ENCODE assay signal across 27 cellular contexts in genomic region chr12:4892418-4892817, GRCh38. TPM values are rescaled to one million over a fixed set of nuclear protein-coding genes. Genes with fewer than 3 reads are reported as not detected.
DNase-seq lines count a peak whose midpoint lies in the region; ATAC-seq, FAIRE-seq and TF ChIP-seq lines count a peak whose summit lies in the region.
"Had no signal": no experiment of that assay in that cellular context is flagged by ENCODE, and none has a peak within 500 bp of the region (broad histone marks: within the 10 kb centered on the region; RNA-seq: fewer than 3 reads in every experiment).

No MANE protein-coding gene starts in this region.

- no peak overlapping the region for H3K27ac Mint-ChIP-seq in activated CD4-positive, alpha-beta T cell treated with anti-CD3 and anti-CD28 coated beads, Interleukin-2, amount 10 ng/mL, durations not matched to agents 24 days and 14 days
- H3K27ac Mint-ChIP-seq in CD4-positive, alpha-beta T cell: no peak overlapping the region
- H3K27ac Mint-ChIP-seq: B cell; CD4-positive, alpha-beta memory T cell; CD8-positive, alpha-beta memory T cell had no signal

- no peak overlapping the region for H3K4me3 Mint-ChIP-seq in activated CD4-positive, alpha-beta T cell treated with anti-CD3 and anti-CD28 coated beads, Interleukin-2, amount 10 ng/mL, durations not matched to agents 24 days and 14 days
- H3K4me3 Mint-ChIP-seq in CD4-positive, alpha-beta T cell: no peak overlapping the region
- H3K4me3 Mint-ChIP-seq: B cell; CD4-positive, alpha-beta memory T cell; CD8-positive, alpha-beta memory T cell had no signal

- H3K36me3 ChIP-seq in mucosa of descending colon (ENCODE audit: low read depth): no peaks in the 10 kb centered on the region
- H3K36me3 ChIP-seq: BLaER1 treated with 17β-estradiol and CSF1 and Interleukin-3, amounts not matched to agents 10 nM and 100 nM had no signal

- H3K4me1 ChIP-seq in mucosa of descending colon (ENCODE audit: low read depth): no peaks in the 10 kb centered on the region
- H3K4me1 ChIP-seq: A549; BLaER1 treated with 17β-estradiol and CSF1 and Interleukin-3, amounts not matched to agents 10 nM and 100 nM had no signal

- H3K9me3 Mint-ChIP-seq in activated CD4-positive, alpha-beta T cell treated with anti-CD3 and anti-CD28 coated beads, Interleukin-2, amount 10 ng/mL, durations not matched to agents 24 days and 14 days: no peaks in the 10 kb centered on the region
- no peaks in the 10 kb centered on the region for H3K9me3 Mint-ChIP-seq in CD4-positive, alpha-beta T cell
- H3K9me3 Mint-ChIP-seq: CD4-positive, alpha-beta memory T cell; CD8-positive, alpha-beta memory T cell had no signal

- H3K27me3 ChIP-seq in CD4-positive, alpha-beta T cell (ENCODE audit: control insufficient read depth, insufficient read depth, low read length): no peaks in the 10 kb centered on the region
- H3K27me3 ChIP-seq: BLaER1 treated with 17β-estradiol and CSF1 and Interleukin-3, amounts not matched to agents 10 nM and 100 nM had no signal

- H3K36me3 Mint-ChIP-seq in activated CD4-positive, alpha-beta T cell treated with anti-CD3 and anti-CD28 coated beads, Interleukin-2, amount 10 ng/mL, durations not matched to agents 24 days and 14 days (ENCODE audit: low read depth): no peaks in the 10 kb centered on the region
- no peaks in the 10 kb centered on the region for H3K36me3 Mint-ChIP-seq in CD4-positive, alpha-beta T cell (ENCODE audit: low read depth)
- H3K36me3 Mint-ChIP-seq: CD4-positive, alpha-beta memory T cell; CD8-positive, alpha-beta memory T cell had no signal

- H3K27me3 Mint-ChIP-seq in activated CD4-positive, alpha-beta T cell treated with anti-CD3 and anti-CD28 coated beads, Interleukin-2, amount 10 ng/mL, durations not matched to agents 24 days and 14 days: peaks cover 35% of the 10 kb centered on the region
- peaks cover 39% of the 10 kb centered on the region for H3K27me3 Mint-ChIP-seq in CD4-positive, alpha-beta T cell

- ATAC-seq in mucosa of descending colon (peak; percentile 43), HG03045 (IDR thresholded peaks at IDR 0.05; ENCODE audit: unreplicated experiment) (no peak)
- ATAC-seq in CD4-positive, alpha-beta T cell (ENCODE audit: poor library complexity): no peak
- ATAC-seq: A549, GM12878 had no signal

- H3K4me3 ChIP-seq in mucosa of descending colon: no peak overlapping the region
- H3K4me3 ChIP-seq: A549; BLaER1 treated with 17β-estradiol and CSF1 and Interleukin-3, amounts not matched to agents 10 nM and 100 nM; GM12878 had no signal

- H3K4me1 Mint-ChIP-seq in activated CD4-positive, alpha-beta T cell treated with anti-CD3 and anti-CD28 coated beads, Interleukin-2, amount 10 ng/mL, durations not matched to agents 24 days and 14 days: no peaks in the 10 kb centered on the region
- H3K4me1 Mint-ChIP-seq in CD4-positive, alpha-beta T cell (ENCODE audit: low read depth): no peaks in the 10 kb centered on the region
- H3K4me1 Mint-ChIP-seq: B cell; CD4-positive, alpha-beta memory T cell; CD8-positive, alpha-beta memory T cell had no signal

- DNase-seq in activated CD4-positive, alpha-beta T cell treated with anti-CD3 and anti-CD28 coated beads, Interleukin-2, amount 10 ng/mL, durations not matched to agents 24 days and 14 days: peak; percentile 37
- DNase-seq in activated CD4-positive, alpha-beta T cell treated with anti-CD3 and anti-CD28 coated beads for 1 hour: no peak
- DNase-seq in mucosa of descending colon: no peak
- DNase-seq in urothelium cell line (ENCODE audit: low spot score): no peak
- DNase-seq in CD4-positive, alpha-beta T cell: no peak
- DNase-seq: AML-193; CD4-positive, alpha-beta memory T cell; CD8-positive, alpha-beta memory T cell; COR-L47; DMS 273 treated with DMSO at 0.1 percent for 48 hours; DMS153; DMS53; DMS79; DND-41; EL; GDM1 had no signal

- POLR2A ChIA-PET in CD4-positive, alpha-beta T cell (lab: Charles Lee): no interaction called here

- TF ChIP-seq CTCF in mucosa of descending colon (IDR thresholded peaks at IDR 0.05): no peak
- TF ChIP-seq CTCF in CD4-positive, alpha-beta T cell (IDR thresholded peaks at IDR 0.05): no peak

- no peaks in the 10 kb centered on the region for H3K9me3 ChIP-seq in mucosa of descending colon
- no peaks in the 10 kb centered on the region for H3K9me3 ChIP-seq in CD4-positive, alpha-beta T cell (ENCODE audit: control insufficient read depth, low read length)
- H3K9me3 ChIP-seq: A549; BLaER1 treated with 17β-estradiol and CSF1 and Interleukin-3, amounts not matched to agents 10 nM and 100 nM had no signal

- peak; percentile 93 for FAIRE-seq in urothelium cell line (lab: Jason Lieb, UNC)
- FAIRE-seq: A549, GM12878, GM12892, GM18507 had no signal

- intact Hi-C loops in activated CD4-positive, alpha-beta T cell treated with anti-CD3 and anti-CD28 coated beads, Interleukin-2, amount 10 ng/mL, durations not matched to agents 24 days and 14 days (cut with micrococcal nuclease): no loop called here
- intact Hi-C loops in mucosa of descending colon (cut with DNase I, micrococcal nuclease): no loop called here
- intact Hi-C loops in CD4-positive, alpha-beta T cell (cut with DNase I, micrococcal nuclease): no loop called here

- no peak overlapping the region for H3K27ac ChIP-seq in CD4-positive, alpha-beta T cell (ENCODE audit: low read depth, low read length)
- H3K27ac ChIP-seq: 22Rv1; A549; BLaER1 treated with 17β-estradiol and CSF1 and Interleukin-3, amounts not matched to agents 10 nM and 100 nM; C4-2B had no signal

- CTCF ChIA-PET in CD4-positive, alpha-beta T cell (lab: Charles Lee): no interaction called here

RNA-seq across cellular contexts. Expression of gene KCNA1, which starts 17.3 kb away (rescaled TPM):
- total RNA-seq in activated CD4-positive, alpha-beta T cell treated with anti-CD3 and anti-CD28 coated beads, Interleukin-2, amount 10 ng/mL, durations not matched to agents 24 days and 14 days: not detected in 2 replicates
- 1 to 10 TPM in 1 of 3 donors, under 1 TPM in 1, not detected in 1; 0.05 to 6.7 TPM for total RNA-seq in mucosa of descending colon
- total RNA-seq in CD4-positive, alpha-beta T cell: not detected
- total RNA-seq: A172; B cell; CD4-positive, alpha-beta memory T cell; CD8-positive, alpha-beta memory T cell; G401 had no signal
